Comparison of ENCODE assay signal across 8 cellular contexts in genomic region chr1:39103321-39104157, GRCh38.
DNase-seq lines count a peak whose midpoint lies in the region; ATAC-seq and TF ChIP-seq lines count a peak whose summit lies in the region.

No MANE protein-coding gene starts in this region.

- DNase-seq in activated naive CD4-positive, alpha-beta T cell treated with anti-CD3 and anti-CD28 coated beads, Interleukin-2, amount 10 ng/mL, durations not matched to agents 7 days and 5 days: no peak
- no peak for DNase-seq in activated naive CD4-positive, alpha-beta T cell treated with Interleukin-2 at 50 U/mL for 16 hours
- no peak for DNase-seq in immature natural killer cell
- no peak for DNase-seq in transverse colon
- DNase-seq in NCI-H446 (lab: John Stamatoyannopoulos, UW): no peak
- DNase-seq in C1 segment of cervical spinal cord (lab: John Stamatoyannopoulos, UW): no peak

- in situ Hi-C loops in transverse colon (cut with MboI; ENCODE audit: low pct_ligation_motif_present in 1 of 4, low pct_unique_long_range_greater_than_20kb in 1 of 4, low sequenced_read_pairs in 3 of 4): loop anchor here (5.0 to 10.0 kb wide), 5 partner anchors 81 to 431 kb away; no protein-coding TSS in a partner anchor

- no peaks in the 10 kb centered on the region for H3K36me3 Mint-ChIP-seq in activated naive CD4-positive, alpha-beta T cell treated with anti-CD3 and anti-CD28 coated beads, Interleukin-2, amount 10 ng/mL, durations not matched to agents 7 days and 5 days
- peaks cover 2% of the 10 kb centered on the region for H3K36me3 Mint-ChIP-seq in activated naive CD8-positive, alpha-beta T cell
- H3K36me3 Mint-ChIP-seq in immature natural killer cell: no peaks in the 10 kb centered on the region

- H3K27ac Mint-ChIP-seq in activated naive CD4-positive, alpha-beta T cell treated with anti-CD3 and anti-CD28 coated beads, Interleukin-2, amount 10 ng/mL, durations not matched to agents 7 days and 5 days: no peak overlapping the region
- peak overlapping the region; percentile 34 for H3K27ac Mint-ChIP-seq in activated naive CD8-positive, alpha-beta T cell
- peak overlapping the region in 2 of 6 donors; percentile 3 to 19 for H3K27ac Mint-ChIP-seq in immature natural killer cell

- no peak for TF ChIP-seq CTCF in transverse colon (IDR thresholded peaks at IDR 0.05)

- H3K27ac ChIP-seq in transverse colon: peak overlapping the region; percentile 92 to 97 (median 96)

- ATAC-seq in GM21723 (IDR thresholded peaks at IDR 0.05; ENCODE audit: unreplicated experiment): no peak

- no peaks in the 10 kb centered on the region for H3K9me3 Mint-ChIP-seq in activated naive CD4-positive, alpha-beta T cell treated with anti-CD3 and anti-CD28 coated beads, Interleukin-2, amount 10 ng/mL, durations not matched to agents 7 days and 5 days
- no peaks in the 10 kb centered on the region for H3K9me3 Mint-ChIP-seq in activated naive CD8-positive, alpha-beta T cell (ENCODE audit: low read depth)
- H3K9me3 Mint-ChIP-seq in immature natural killer cell: no peaks in the 10 kb centered on the region

- peaks cover 32% of the 10 kb centered on the region for H3K27me3 Mint-ChIP-seq in activated naive CD4-positive, alpha-beta T cell treated with anti-CD3 and anti-CD28 coated beads, Interleukin-2, amount 10 ng/mL, durations not matched to agents 7 days and 5 days
- H3K27me3 Mint-ChIP-seq in activated naive CD8-positive, alpha-beta T cell: no peaks in the 10 kb centered on the region
- H3K27me3 Mint-ChIP-seq in immature natural killer cell (ENCODE audit: low read depth in 3 of 3): peaks cover 0 to 10% (median 2%) of the 10 kb centered on the region in 3 donors

- peaks cover 36% of the 10 kb centered on the region for H3K4me1 Mint-ChIP-seq in activated naive CD4-positive, alpha-beta T cell treated with anti-CD3 and anti-CD28 coated beads, Interleukin-2, amount 10 ng/mL, durations not matched to agents 7 days and 5 days
- peaks cover 39% of the 10 kb centered on the region for H3K4me1 Mint-ChIP-seq in activated naive CD8-positive, alpha-beta T cell (ENCODE audit: low read depth)
- peaks cover 9 to 19% of the 10 kb centered on the region in 2 donors for H3K4me1 Mint-ChIP-seq in immature natural killer cell

- CTCF ChIA-PET in activated naive CD4-positive, alpha-beta T cell treated with anti-CD3 and anti-CD28 coated beads, Interleukin-2, amount 10 ng/mL, durations not matched to agents 7 days and 5 days (lab: Charles Lee): interaction anchor here (1.0 to 8.3 kb wide), 4 partner anchors 29 to 457 kb away, joined by 3 to 149 read pairs (median 4); no protein-coding TSS in a partner anchor

- H3K4me3 Mint-ChIP-seq in activated naive CD4-positive, alpha-beta T cell treated with anti-CD3 and anti-CD28 coated beads, Interleukin-2, amount 10 ng/mL, durations not matched to agents 7 days and 5 days: peak overlapping the region; percentile 55
- peak overlapping the region; percentile 61 for H3K4me3 Mint-ChIP-seq in activated naive CD8-positive, alpha-beta T cell
- H3K4me3 Mint-ChIP-seq in immature natural killer cell: peak overlapping the region; percentile 64 to 81 (median 73)

- no peak for TF ChIP-seq EP300 in transverse colon (IDR thresholded peaks at IDR 0.05; ENCODE audit: low read depth)

- TF ChIP-seq POLR2A in transverse colon (IDR thresholded peaks at IDR 0.05): no peak

- no peaks in the 10 kb centered on the region for H3K36me3 ChIP-seq in transverse colon

- 48 to 67% methylated on average over 6 of the region's 6 CpGs for WGBS in transverse colon (ENCODE audit: low coverage in 1 of 2), 2 donors

- peaks cover 16 to 55% (median 25%) of the 10 kb centered on the region in 4 donors for H3K4me1 ChIP-seq in transverse colon

- no peak overlapping the region for H3K4me3 ChIP-seq in transverse colon

- intact Hi-C loops in transverse colon (cut with DNase I; ENCODE audit: low total_unique reads): loop anchor here (2.0 to 10.0 kb wide), 2 partner anchors 87 to 311 kb away; no protein-coding TSS in a partner anchor

- H3K9me3 ChIP-seq in transverse colon: no peaks in the 10 kb centered on the region

- H3K27me3 ChIP-seq in transverse colon: no peaks in the 10 kb centered on the region
